ENCODE assay signal across 8 cellular contexts in the genomic region with DNA sequence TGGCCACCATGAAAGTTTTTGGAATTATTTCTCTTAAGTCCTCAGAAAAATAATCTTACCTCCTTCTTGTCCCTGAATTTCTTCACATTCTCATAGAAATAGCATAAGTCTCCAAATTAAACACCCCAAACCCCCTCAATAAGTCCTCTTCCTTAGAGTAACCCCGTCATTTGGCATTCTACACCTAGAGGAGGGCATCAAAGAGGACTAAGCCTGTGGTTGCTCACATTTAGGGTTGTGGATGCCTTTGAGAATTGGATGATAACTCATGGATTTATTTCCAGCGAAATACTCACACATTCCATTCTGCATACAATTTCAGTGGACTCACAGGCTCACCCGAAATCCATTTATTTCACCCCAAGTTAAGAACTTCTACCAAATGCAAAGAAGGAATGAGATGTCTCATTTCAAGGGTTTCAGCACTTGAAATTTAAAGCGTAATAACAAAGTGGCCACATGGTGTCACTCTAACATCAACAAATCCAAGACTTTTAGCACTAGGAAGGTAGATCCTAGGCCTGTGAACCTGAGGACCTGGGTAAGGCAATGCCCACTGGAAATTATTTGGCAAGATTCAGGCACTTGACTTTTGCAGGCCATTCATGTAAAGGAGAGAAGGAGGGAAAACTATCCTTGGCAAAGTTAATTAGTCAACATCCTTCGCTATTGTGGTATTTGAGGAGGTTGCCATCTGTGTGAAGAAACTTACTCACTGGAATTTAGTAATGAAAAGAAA. TPM values are rescaled to one million over a fixed set of nuclear protein-coding genes. Genes with fewer than 3 reads are reported as not detected.
DNase-seq lines count a peak whose midpoint lies in the region; ATAC-seq and TF ChIP-seq lines count a peak whose summit lies in the region.

No MANE protein-coding gene starts in this region.

- H3K27me3 ChIP-seq in iPS DF 6.9 (ENCODE audit: control insufficient read depth, insufficient read depth, low read length) (no peaks in the 10 kb centered on the region), spleen (replicated peaks in 1 of 7) (peaks cover 0 to 2% (median 0%) of the 10 kb centered on the region in 7 donors)

- H3K36me3 ChIP-seq in iPS DF 6.9 (ENCODE audit: control insufficient read depth, insufficient read depth, low read length): no peaks in the 10 kb centered on the region
- no peaks in the 10 kb centered on the region for H3K36me3 ChIP-seq in spleen

- H3K27ac ChIP-seq in iPS DF 6.9 (ENCODE audit: low read length) (no peak overlapping the region), spleen (no peak overlapping the region)

- peak; percentile 47 for TF ChIP-seq CTCF in astrocyte of the spinal cord (IDR thresholded peaks at IDR 0.05; ENCODE audit: low read depth, low read length)
- TF ChIP-seq CTCF in spleen (IDR thresholded peaks at IDR 0.05 in 8 of 11, conservative IDR thresholded peaks at IDR 0.05 in 3 of 11): peak in 10 of 11 experiments; percentile 40 to 67 (median 61)

- H3K9me3 ChIP-seq in iPS DF 6.9 (ENCODE audit: control insufficient read depth, insufficient read depth, low read length): no peaks in the 10 kb centered on the region
- H3K9me3 ChIP-seq in spleen: no peaks in the 10 kb centered on the region

- no peaks in the 10 kb centered on the region for H3K4me1 ChIP-seq in iPS DF 6.9 (ENCODE audit: control insufficient read depth, insufficient read depth, low read length)
- H3K4me1 ChIP-seq in spleen: no peaks in the 10 kb centered on the region

- H3K4me3 ChIP-seq in astrocyte of the spinal cord (ENCODE audit: low read depth, low read length): no peak overlapping the region
- H3K4me3 ChIP-seq in iPS DF 6.9 (ENCODE audit: low read length): no peak overlapping the region
- H3K4me3 ChIP-seq in spleen: no peak overlapping the region

- no peak for TF ChIP-seq POLR2A in spleen (IDR thresholded peaks at IDR 0.05)

- ATAC-seq in GM18502 (IDR thresholded peaks at IDR 0.05; ENCODE audit: poor library complexity, unreplicated experiment) (peak; percentile 81), HG03460 (IDR thresholded peaks at IDR 0.05; ENCODE audit: unreplicated experiment) (no peak)

- no CpG with 5 or more reads among the region's 5 CpGs for WGBS in iPS DF 6.9 (ENCODE audit: insufficient coverage, insufficient read length)
- 37 to 50% (median 47%) methylated on average over 5 of the region's 5 CpGs for WGBS in spleen, 5 donors

- DNase-seq in CD1c-positive myeloid dendritic cell (ENCODE audit: extremely low spot score) (peak; percentile 72), HS-5 (ENCODE audit: low read depth) (peak; percentile 49), NOMO-1 treated with dmso at 0.1 percent for 144 hours (lab: John Stamatoyannopoulos, UW; ENCODE audit: unreplicated experiment) (peak; percentile 1), astrocyte of the spinal cord (ENCODE audit: low read depth, low spot score) (peak; percentile 66), iPS DF 6.9 (ENCODE audit: low read depth, low spot score) (peak; percentile 41), spleen (no peak)

- intact Hi-C loops in spleen (cut with DNase I; ENCODE audit: low total_unique reads): loop anchor here (5.0 to 10.0 kb wide), 3 partner anchors 91 to 779 kb away; no protein-coding TSS in a partner anchor

- in situ Hi-C loops in astrocyte of the spinal cord (cut with HindIII; ENCODE audit: low sequenced_read_pairs): no loop called here

RNA-seq across cellular contexts. Expression of a gene that starts 24.6 kb away (rescaled TPM):
- under 1 TPM in 1 of 7 donors, not detected in 6; 0.29 TPM for total RNA-seq in spleen
- polyA plus RNA-seq in spleen: not detected

RNA-seq across cellular contexts. Expression of a gene that starts 51.3 kb away (rescaled TPM):
- not detected for total RNA-seq in spleen
- not detected for polyA plus RNA-seq in spleen
